Comparison of ENCODE assay signal across 1 cellular context in the genomic region with DNA sequence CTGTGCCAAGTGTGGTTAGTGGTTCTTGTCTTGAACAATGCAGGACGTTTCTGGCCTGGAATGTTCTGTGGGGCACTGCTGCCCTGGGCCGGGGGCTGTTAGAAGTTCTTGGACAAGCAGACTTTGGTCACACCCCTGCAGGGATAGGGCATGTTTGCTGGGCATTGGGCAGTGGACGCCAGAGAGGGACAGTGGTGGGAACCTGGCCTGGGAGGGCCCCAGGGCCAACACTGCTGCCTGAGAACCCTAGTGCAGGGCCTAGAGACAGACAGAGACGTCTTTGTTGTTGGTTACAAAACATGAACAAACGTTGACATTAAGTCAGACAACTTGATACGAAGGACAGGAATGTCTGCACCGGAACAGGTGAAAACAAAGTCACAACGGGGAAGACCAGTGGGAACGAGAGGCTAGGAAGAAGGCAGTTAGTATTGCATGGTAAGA.
A peak's percentile ranks its signal among the peaks of the same experiment; 100 is the strongest.
TF ChIP-seq lines count a peak whose summit lies in the region.

No MANE protein-coding gene starts in this region.

TF ChIP-seq in HepG2, 621 proteins besides CTCF, POLR2A, EP300 and RAD21 (continued from another document):
- TF ChIP-seq ELF1 (CRISPR knock-in tag; IDR thresholded peaks at IDR 0.05) (no peak), JUN (CRISPR knock-in tag; IDR thresholded peaks at IDR 0.05) (no peak), IRF2 (CRISPR knock-in tag; IDR thresholded peaks at IDR 0.05) (peak; percentile 65), NCOA1 (CRISPR knock-in tag; IDR thresholded peaks at IDR 0.05) (no peak), ZBTB7A (CRISPR knock-in tag; IDR thresholded peaks at IDR 0.05) (0 out of 2 replicates have a peak, but pooled peaks have one; percentile 30)
- TF ChIP-seq, protein P1, sequence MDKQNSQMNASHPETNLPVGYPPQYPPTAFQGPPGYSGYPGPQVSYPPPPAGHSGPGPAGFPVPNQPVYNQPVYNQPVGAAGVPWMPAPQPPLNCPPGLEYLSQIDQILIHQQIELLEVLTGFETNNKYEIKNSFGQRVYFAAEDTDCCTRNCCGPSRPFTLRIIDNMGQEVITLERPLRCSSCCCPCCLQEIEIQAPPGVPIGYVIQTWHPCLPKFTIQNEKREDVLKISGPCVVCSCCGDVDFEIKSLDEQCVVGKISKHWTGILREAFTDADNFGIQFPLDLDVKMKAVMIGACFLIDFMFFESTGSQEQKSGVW (CRISPR knock-in tag; IDR thresholded peaks at IDR 0.05; ENCODE audit: borderline replicate concordance) = no peak
TF ChIP-seq in HepG2: peak in this region for 94.
